10 cellular contexts compared by ENCODE assay signal in the genomic region with DNA sequence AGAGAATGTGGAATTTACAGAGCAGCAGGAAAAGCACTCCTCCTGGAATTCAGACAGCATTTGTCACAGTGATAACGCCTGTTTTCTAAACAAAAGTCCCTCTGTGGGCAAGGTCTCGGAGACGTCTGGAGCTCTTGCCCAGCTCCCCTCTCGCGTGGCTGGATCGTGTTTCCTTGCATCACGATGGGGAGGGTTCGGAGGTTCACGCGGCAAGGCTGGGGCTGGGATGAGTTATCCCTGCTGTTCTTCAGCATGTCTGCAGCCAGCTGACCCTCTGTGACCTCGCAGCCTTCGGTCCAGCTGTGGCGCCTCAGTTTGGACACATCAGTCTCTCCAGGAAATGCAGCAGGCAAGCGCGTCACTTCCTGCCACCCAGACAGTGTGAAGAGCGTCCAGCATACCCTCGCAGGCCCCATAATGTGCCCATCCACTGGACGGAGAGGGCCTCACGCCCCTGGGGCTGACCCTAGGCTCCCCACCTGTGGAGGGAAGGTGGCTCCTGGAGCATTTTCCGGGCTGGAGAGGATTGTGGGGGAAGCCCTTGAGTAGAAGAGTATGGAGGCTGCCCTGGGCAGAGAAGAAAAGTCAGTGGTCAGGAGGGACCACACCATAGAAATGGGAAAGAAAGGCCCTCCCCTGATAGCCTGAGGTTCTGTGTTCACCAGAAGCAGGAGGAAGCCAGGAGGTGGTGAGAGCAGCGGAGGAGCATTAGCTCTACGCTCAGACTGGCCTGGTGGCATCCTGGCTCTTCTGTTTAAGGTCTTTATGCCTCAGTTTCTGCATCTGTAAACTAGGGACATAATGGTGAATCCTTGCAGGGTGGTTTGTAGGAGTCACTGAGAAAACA. TPM values are rescaled to one million over a fixed set of nuclear protein-coding genes. Genes with fewer than 3 reads are reported as not detected.
DNase-seq lines count a peak whose midpoint lies in the region; ATAC-seq and TF ChIP-seq lines count a peak whose summit lies in the region.
"Had no signal": no experiment of that assay in that cellular context is flagged by ENCODE, and none has a peak within 500 bp of the region (broad histone marks: within the 10 kb centered on the region; RNA-seq: fewer than 3 reads in every experiment).

No MANE protein-coding gene starts in this region.

- peak overlapping the region; percentile 43 for H3K9ac ChIP-seq in HUES6 (ENCODE audit: low read length)
- H3K9ac ChIP-seq in duodenal mucosa (ENCODE audit: low read depth in 1 of 2, low read length in 2 of 2) = no peak overlapping the region

- WGBS in lung, 2 donors = 55 to 69% methylated on average over 22 of the region's 22 CpGs

- H3K4me3 ChIP-seq in HUES6 (ENCODE audit: low read depth, low read length) (no peak overlapping the region), duodenal mucosa (ENCODE audit: low read depth in 1 of 2, low read length in 2 of 2) (no peak overlapping the region), lung (no peak overlapping the region), thoracic aorta (no peak overlapping the region)

- H3K27me3 ChIP-seq in HUES6 (ENCODE audit: control insufficient read depth, insufficient read depth, low read length) (no peaks in the 10 kb centered on the region), duodenal mucosa (ENCODE audit: control insufficient read depth in 1 of 2, insufficient read depth in 2 of 2, low read length in 2 of 2) (no peaks in the 10 kb centered on the region), lung (ENCODE audit: control insufficient read depth, insufficient read depth) (no peaks in the 10 kb centered on the region), thoracic aorta (replicated peaks; ENCODE audit: insufficient read depth) (no peaks in the 10 kb centered on the region)

- ATAC-seq in lung (ENCODE audit: insufficient read depth, low FRiP score) (peak; percentile 23), thoracic aorta (ENCODE audit: insufficient number of reproducible peaks, low FRiP score, low read depth) (peak; percentile 44), HG02571 (IDR thresholded peaks at IDR 0.05; ENCODE audit: unreplicated experiment) (no peak)
- ATAC-seq: HCT116 had no signal

- H3K27ac ChIP-seq in HUES6 (ENCODE audit: low read depth, low read length) = peak overlapping the region; percentile 39; the same call in 1 of the 2 replicates
- H3K27ac ChIP-seq in duodenal mucosa (ENCODE audit: low read depth, low read length) = peak overlapping the region; percentile 13
- peak overlapping the region; percentile 51 to 78 for H3K27ac ChIP-seq in lung (ENCODE audit: low read depth in 1 of 2, low read length in 1 of 2)
- H3K27ac ChIP-seq in thoracic aorta = peak overlapping the region in 1 of 2 donors; percentile 2

- TF ChIP-seq CTCF in lung (IDR thresholded peaks at IDR 0.05; ENCODE audit: control extremely low read depth, extremely low read depth) (no peak), thoracic aorta (IDR thresholded peaks at IDR 0.05) (no peak)

- H3K9me3 ChIP-seq in HUES6 (ENCODE audit: control insufficient read depth, insufficient read depth, low read depth, low read length) (no peaks in the 10 kb centered on the region), duodenal mucosa (ENCODE audit: control insufficient read depth in 1 of 2, low read length in 2 of 2) (no peaks in the 10 kb centered on the region), lung (ENCODE audit: control insufficient read depth in 2 of 2, insufficient read depth in 1 of 2, low read length in 1 of 2) (no peaks in the 10 kb centered on the region), thoracic aorta (no peaks in the 10 kb centered on the region)

- H3K4me1 ChIP-seq in HUES6 (ENCODE audit: control insufficient read depth, insufficient read depth, low read length) = peaks cover 88% of the 10 kb centered on the region
- peaks cover 0 to 2% of the 10 kb centered on the region in 2 donors for H3K4me1 ChIP-seq in duodenal mucosa (ENCODE audit: control insufficient read depth in 1 of 2, insufficient read depth in 2 of 2, low read length in 2 of 2)
- H3K4me1 ChIP-seq in lung (ENCODE audit: control insufficient read depth in 2 of 2, insufficient read depth in 2 of 2, low read length in 2 of 2) = peaks cover 0 to 15% of the 10 kb centered on the region in 2 donors
- peaks cover 3 to 24% of the 10 kb centered on the region in 2 donors for H3K4me1 ChIP-seq in thoracic aorta (ENCODE audit: control insufficient read depth in 1 of 2, low read depth in 2 of 2)

- DNase-seq in lung (ENCODE audit: low spot score) (peak; percentile 71), thoracic aorta (ENCODE audit: low spot score) (peak; percentile 36), NCI-H526 (lab: John Stamatoyannopoulos, UW) (no peak), hypothalamus (lab: John Stamatoyannopoulos, UW) (no peak)
- DNase-seq in central memory CD4-positive, alpha-beta T cell = no peak
- DNase-seq: activated T-cell treated with anti-CD3 and anti-CD28 coated beads, Interleukin-2, amount 50 U/mL, for 24 hours had no signal

- H3K36me3 ChIP-seq in HUES6 (ENCODE audit: control insufficient read depth, insufficient read depth, low read length) = no peaks in the 10 kb centered on the region
- no peaks in the 10 kb centered on the region for H3K36me3 ChIP-seq in duodenal mucosa (ENCODE audit: control insufficient read depth in 1 of 2, insufficient read depth in 2 of 2, low read length in 2 of 2)
- no peaks in the 10 kb centered on the region for H3K36me3 ChIP-seq in lung (ENCODE audit: control insufficient read depth in 2 of 2, insufficient read depth in 2 of 2, low read length in 2 of 2)
- no peaks in the 10 kb centered on the region for H3K36me3 ChIP-seq in thoracic aorta

RNA-seq across cellular contexts. Expression of a gene that starts 30.5 kb away (rescaled TPM):
- total RNA-seq in lung (1 to 10 TPM; 5.8 to 9.2 TPM), thoracic aorta (1 to 10 TPM; 4.9 to 5.4 TPM)
- polyA plus RNA-seq in lung = 1 to 10 TPM; 1.1 TPM

Comparison
In these comparisons a context has a peak if more than half of its experiments do, and no peak if none do; other contexts are left out.
1. DNase-seq: peak in lung (single experiment) and thoracic aorta (single experiment); none in central memory CD4-positive, alpha-beta T cell (single experiment), NCI-H526 (0 of 2) and hypothalamus (0 of 51).